ENCODE assay signal across 18 cellular contexts in genomic region chr22:50694099-50694498, GRCh38. TPM values are rescaled to one million over a fixed set of nuclear protein-coding genes. Genes with fewer than 3 reads are reported as not detected.
DNase-seq lines count a peak whose midpoint lies in the region; ATAC-seq, FAIRE-seq and TF ChIP-seq lines count a peak whose summit lies in the region.
"Had no signal": no experiment of that assay in that cellular context is flagged by ENCODE, and none has a peak within 500 bp of the region (broad histone marks: within the 10 kb centered on the region; RNA-seq: fewer than 3 reads in every experiment).

No MANE protein-coding gene starts in this region.

- SMC1A ChIA-PET in GM12878 (lab: Charles Lee; ENCODE audit: uncharacterized antibody, unreplicated experiment) = interaction anchor here (1.3 to 1.4 kb wide), 3 partner anchors 8 to 225 kb away, joined by 3 to 4 read pairs (median 3); no protein-coding TSS in a partner anchor

- no peak for TF ChIP-seq CTCF in GM12878 (IDR thresholded peaks at IDR 0.05 in 2 of 3, conservative IDR thresholded peaks at IDR 0.05 in 1 of 3; ENCODE audit: control insufficient read depth in 2 of 3, extremely low read depth in 1 of 3, insufficient read depth in 1 of 3, low read depth in 3 of 3, low read length in 3 of 3)
- no peak for TF ChIP-seq CTCF in osteoblast (IDR thresholded peaks at IDR 0.05; ENCODE audit: extremely low read depth, low read depth, low read length)
- TF ChIP-seq CTCF in Calu3 (IDR thresholded peaks at IDR 0.05; ENCODE audit: unreplicated experiment) = no peak

- peaks cover 16% of the 10 kb centered on the region for H3K4me1 Mint-ChIP-seq in activated CD4-positive, alpha-beta memory T cell treated with anti-CD3 and anti-CD28 coated beads, Interleukin-2, amount 10 ng/mL, durations not matched to agents 7 days and 5 days
- peaks cover 7% of the 10 kb centered on the region for H3K4me1 Mint-ChIP-seq in activated CD4-positive, alpha-beta memory T cell treated with anti-CD3 and anti-CD28 coated beads for 36 hours (ENCODE audit: low read depth)
- H3K4me1 Mint-ChIP-seq in activated T-helper 2 cell treated with anti-CD3 and anti-CD28 coated beads, Interferon-gamma antibody, Interleukin-2, Interleukin-4, amounts not matched to agents 10 μg/mL and 5 μg/mL and 100 μg/mL, durations not matched to agents 14 hours and 24 hours and 36 hours (ENCODE audit: low read depth) = peaks cover 9% of the 10 kb centered on the region
- no peaks in the 10 kb centered on the region for H3K4me1 Mint-ChIP-seq in Calu3 (ENCODE audit: low read depth, unreplicated experiment)

- TF ChIP-seq EP300 in GM12878 (IDR thresholded peaks at IDR 0.05; ENCODE audit: borderline replicate concordance in 1 of 2, control insufficient read depth in 1 of 2, low read depth in 2 of 2, low read length in 2 of 2) = no peak

- no peak overlapping the region for H3K4me3 Mint-ChIP-seq in activated CD4-positive, alpha-beta memory T cell treated with anti-CD3 and anti-CD28 coated beads, Interleukin-2, amount 10 ng/mL, durations not matched to agents 7 days and 5 days
- H3K4me3 Mint-ChIP-seq in activated CD4-positive, alpha-beta memory T cell treated with anti-CD3 and anti-CD28 coated beads for 36 hours = no peak overlapping the region
- no peak overlapping the region for H3K4me3 Mint-ChIP-seq in activated T-helper 2 cell treated with anti-CD3 and anti-CD28 coated beads, Interferon-gamma antibody, Interleukin-2, Interleukin-4, amounts not matched to agents 10 μg/mL and 5 μg/mL and 100 μg/mL, durations not matched to agents 14 hours and 24 hours and 36 hours (ENCODE audit: low read depth)
- no peak overlapping the region for H3K4me3 Mint-ChIP-seq in Calu3 (ENCODE audit: low read depth, unreplicated experiment)
- H3K4me3 Mint-ChIP-seq: activated naive CD8-positive, alpha-beta T cell; activated T-cell treated with anti-CD3 and anti-CD28 coated beads, Interleukin-2, amount 50 U/mL, for 72 hours; nephron progenitor cell had no signal

- CTCF ChIA-PET in activated CD4-positive, alpha-beta memory T cell treated with anti-CD3 and anti-CD28 coated beads, Interleukin-2, amount 10 ng/mL, durations not matched to agents 7 days and 5 days (lab: Charles Lee) = interaction anchor here (1.4 kb wide), 1 partner anchor 73 kb away, joined by 3 read pairs; no protein-coding TSS in a partner anchor
- CTCF ChIA-PET in activated CD4-positive, alpha-beta memory T cell treated with anti-CD3 and anti-CD28 coated beads for 36 hours (lab: Charles Lee) = no interaction called here
- CTCF ChIA-PET in GM12878 (lab: Yijun Ruan, JAX) (interaction anchor here (0.6 to 1.0 kb wide), 2 partner anchors 74 to 131 kb away, joined by 4 read pairs; no protein-coding TSS in a partner anchor), Calu3 (lab: Charles Lee) (no interaction called here)

- H3K27ac Mint-ChIP-seq in activated CD4-positive, alpha-beta memory T cell treated with anti-CD3 and anti-CD28 coated beads, Interleukin-2, amount 10 ng/mL, durations not matched to agents 7 days and 5 days = no peak overlapping the region
- H3K27ac Mint-ChIP-seq in activated CD4-positive, alpha-beta memory T cell treated with anti-CD3 and anti-CD28 coated beads for 36 hours = no peak overlapping the region
- H3K27ac Mint-ChIP-seq in activated T-helper 2 cell treated with anti-CD3 and anti-CD28 coated beads, Interferon-gamma antibody, Interleukin-2, Interleukin-4, amounts not matched to agents 10 μg/mL and 5 μg/mL and 100 μg/mL, durations not matched to agents 14 hours and 24 hours and 36 hours = no peak overlapping the region
- no peak overlapping the region for H3K27ac Mint-ChIP-seq in Calu3 (ENCODE audit: unreplicated experiment)
- H3K27ac Mint-ChIP-seq: activated naive CD8-positive, alpha-beta T cell; activated T-cell treated with anti-CD3 and anti-CD28 coated beads, Interleukin-2, amount 50 U/mL, for 72 hours; brain; nephron progenitor cell had no signal

- BruUV-seq in GM12878 (replicated peaks; lab: Mats Ljungman, UMichigan) (no TSS peak), Calu3 (replicated peaks; lab: Mats Ljungman, UMichigan) (no TSS peak)

- no peak overlapping the region for H3K4me2 ChIP-seq in GM12878 (ENCODE audit: control insufficient read depth, insufficient read depth)
- H3K4me2 ChIP-seq in osteoblast (ENCODE audit: insufficient read depth, low read length) = no peak overlapping the region

- no peaks in the 10 kb centered on the region for H4K20me1 ChIP-seq in GM12878 (ENCODE audit: control insufficient read depth, insufficient read depth)
- no peaks in the 10 kb centered on the region for H4K20me1 ChIP-seq in osteoblast (ENCODE audit: insufficient read depth, low read length)

- no peaks in the 10 kb centered on the region for H3K36me3 ChIP-seq in GM12878 (ENCODE audit: control insufficient read depth in 2 of 2, insufficient read depth in 2 of 2, low read length in 1 of 2)
- H3K36me3 ChIP-seq in osteoblast (ENCODE audit: insufficient read depth, low read length) = no peaks in the 10 kb centered on the region
- H3K36me3 ChIP-seq: prostate gland had no signal

- in situ Hi-C loops in GM12878 (cut with MboI) = no loop called here

- 3% methylated on average over 2 of the region's 2 CpGs for WGBS in GM12878 (ENCODE audit: insufficient coverage, insufficient replicate concordance, low lambda C conversion rate, missing lambda C conversion rate)

- H3K9me3 ChIP-seq in GM12878 (replicated peaks; ENCODE audit: control insufficient read depth, insufficient read depth, low read length) (no peaks in the 10 kb centered on the region), osteoblast (ENCODE audit: low read depth, low read length) (no peaks in the 10 kb centered on the region)
- H3K9me3 ChIP-seq: prostate gland had no signal

- TF ChIP-seq POLR2A in GM12878 (IDR thresholded peaks at IDR 0.05; ENCODE audit: low read depth, low read length) = no peak

- no peak for FAIRE-seq in GM12878 (lab: Jason Lieb, UNC)
- FAIRE-seq: A204.1, D721Med had no signal

- peaks cover 14% of the 10 kb centered on the region for H3K27me3 Mint-ChIP-seq in activated CD4-positive, alpha-beta memory T cell treated with anti-CD3 and anti-CD28 coated beads, Interleukin-2, amount 10 ng/mL, durations not matched to agents 7 days and 5 days
- H3K27me3 Mint-ChIP-seq in activated CD4-positive, alpha-beta memory T cell treated with anti-CD3 and anti-CD28 coated beads for 36 hours = peaks cover 1% of the 10 kb centered on the region
- peaks cover 11% of the 10 kb centered on the region for H3K27me3 Mint-ChIP-seq in activated T-helper 2 cell treated with anti-CD3 and anti-CD28 coated beads, Interferon-gamma antibody, Interleukin-2, Interleukin-4, amounts not matched to agents 10 μg/mL and 5 μg/mL and 100 μg/mL, durations not matched to agents 14 hours and 24 hours and 36 hours (ENCODE audit: low read depth)
- peaks cover 68% of the 10 kb centered on the region for H3K27me3 Mint-ChIP-seq in Calu3 (ENCODE audit: unreplicated experiment)

- no peak overlapping the region for H3K4me3 ChIP-seq in GM12878
- H3K4me3 ChIP-seq in osteoblast (ENCODE audit: insufficient read depth, low read length) = no peak overlapping the region
- H3K4me3 ChIP-seq: prostate gland had no signal

- H3K9ac ChIP-seq in GM12878 (ENCODE audit: control insufficient read depth, insufficient read depth, low read length) = no peak overlapping the region

- RAD21 ChIA-PET in GM12878 (lab: Charles Lee; ENCODE audit: unreplicated experiment) = no interaction called here

- H3K79me2 ChIP-seq in GM12878 (ENCODE audit: control insufficient read depth, insufficient read depth, low read length) (no peaks in the 10 kb centered on the region), osteoblast (ENCODE audit: insufficient read depth, low read length) (no peaks in the 10 kb centered on the region)

- H3K36me3 Mint-ChIP-seq in activated CD4-positive, alpha-beta memory T cell treated with anti-CD3 and anti-CD28 coated beads, Interleukin-2, amount 10 ng/mL, durations not matched to agents 7 days and 5 days (ENCODE audit: low read depth) = no peaks in the 10 kb centered on the region
- no peaks in the 10 kb centered on the region for H3K36me3 Mint-ChIP-seq in activated CD4-positive, alpha-beta memory T cell treated with anti-CD3 and anti-CD28 coated beads for 36 hours
- H3K36me3 Mint-ChIP-seq in activated T-helper 2 cell treated with anti-CD3 and anti-CD28 coated beads, Interferon-gamma antibody, Interleukin-2, Interleukin-4, amounts not matched to agents 10 μg/mL and 5 μg/mL and 100 μg/mL, durations not matched to agents 14 hours and 24 hours and 36 hours (ENCODE audit: low read depth) = no peaks in the 10 kb centered on the region
- H3K36me3 Mint-ChIP-seq in Calu3 (ENCODE audit: insufficient read depth, unreplicated experiment) = no peaks in the 10 kb centered on the region
- H3K36me3 Mint-ChIP-seq: activated naive CD8-positive, alpha-beta T cell had no signal

- no peak for TF ChIP-seq RAD21 in GM12878 (IDR thresholded peaks at IDR 0.05; ENCODE audit: insufficient read depth, low read depth, low read length)

- H3K4me1 ChIP-seq in GM12878 (ENCODE audit: control insufficient read depth, insufficient read depth, low read length) = no peaks in the 10 kb centered on the region
- H3K4me1 ChIP-seq in osteoblast (ENCODE audit: insufficient read depth, low read length) = no peaks in the 10 kb centered on the region
- H3K4me1 ChIP-seq: prostate gland had no signal

- peak; percentile 30 for DNase-seq in activated CD4-positive, alpha-beta memory T cell treated with anti-CD3 and anti-CD28 coated beads, Interleukin-2, amount 10 ng/mL, durations not matched to agents 7 days and 5 days
- DNase-seq in activated CD4-positive, alpha-beta memory T cell treated with anti-CD3 and anti-CD28 coated beads for 36 hours = no peak
- DNase-seq in MV-4-11 (lab: John Stamatoyannopoulos, UW) (peak; percentile 58), GM12878 (ENCODE audit: low read depth, low spot score) (no peak), osteoblast (ENCODE audit: insufficient read length, low spot score, missing footprints) (peak; percentile 78), NCI-H2107 treated with DMSO at 0.1 percent for 48 hours (lab: John Stamatoyannopoulos, UW; ENCODE audit: unreplicated experiment) (no peak), Calu3 (no peak)
- no peak for DNase-seq in activated T-helper 2 cell treated with anti-CD3 and anti-CD28 coated beads, Interferon-gamma antibody, Interleukin-2, Interleukin-4, amounts not matched to agents 10 μg/mL and 5 μg/mL and 100 μg/mL, durations not matched to agents 14 hours and 24 hours and 36 hours (ENCODE audit: low spot score)
- DNase-seq: activated T-cell treated with anti-CD3 and anti-CD28 coated beads, Interleukin-2, amount 50 U/mL, for 72 hours; NCI-H524; nephron progenitor cell had no signal

- no peak overlapping the region for H3K27ac ChIP-seq in GM12878 (ENCODE audit: control insufficient read depth, insufficient read depth)
- no peak overlapping the region for H3K27ac ChIP-seq in osteoblast (ENCODE audit: low read depth, low read length)
- H3K27ac ChIP-seq: prostate gland had no signal

- peak; percentile 48 for ATAC-seq in GM12878
- ATAC-seq: HCT116 had no signal

- no peak overlapping the region for H2AFZ ChIP-seq in GM12878 (ENCODE audit: control insufficient read depth, low read depth, low read length)
- no peak overlapping the region for H2AFZ ChIP-seq in osteoblast (ENCODE audit: low read length)

- intact Hi-C loops in activated CD4-positive, alpha-beta memory T cell treated with anti-CD3 and anti-CD28 coated beads for 36 hours (cut with micrococcal nuclease) = no loop called here
- intact Hi-C loops in GM12878 (cut with micrococcal nuclease; ENCODE audit: unreplicated experiment) = loop anchor here (5.0 kb wide), 2 partner anchors 72 to 442 kb away; partner anchors contain the start of gene HDAC10
- intact Hi-C loops in activated T-helper 2 cell treated with anti-CD3 and anti-CD28 coated beads, Interferon-gamma antibody, Interleukin-2, Interleukin-4, amounts not matched to agents 10 μg/mL and 5 μg/mL and 100 μg/mL, durations not matched to agents 14 hours and 24 hours and 36 hours (cut with micrococcal nuclease) = loop anchor here (5.0 kb wide), 1 partner anchor 67 kb away; the partner anchor contains the start of gene ARSA
- intact Hi-C loops in Calu3 (cut with micrococcal nuclease; ENCODE audit: unreplicated experiment) = loop anchor here (5.0 kb wide), 1 partner anchor 72 kb away; no protein-coding TSS in a partner anchor

- H3K9me3 Mint-ChIP-seq in activated CD4-positive, alpha-beta memory T cell treated with anti-CD3 and anti-CD28 coated beads, Interleukin-2, amount 10 ng/mL, durations not matched to agents 7 days and 5 days = no peaks in the 10 kb centered on the region
- no peaks in the 10 kb centered on the region for H3K9me3 Mint-ChIP-seq in activated CD4-positive, alpha-beta memory T cell treated with anti-CD3 and anti-CD28 coated beads for 36 hours
- no peaks in the 10 kb centered on the region for H3K9me3 Mint-ChIP-seq in activated T-helper 2 cell treated with anti-CD3 and anti-CD28 coated beads, Interferon-gamma antibody, Interleukin-2, Interleukin-4, amounts not matched to agents 10 μg/mL and 5 μg/mL and 100 μg/mL, durations not matched to agents 14 hours and 24 hours and 36 hours
- no peaks in the 10 kb centered on the region for H3K9me3 Mint-ChIP-seq in Calu3 (ENCODE audit: low read depth, unreplicated experiment)
- H3K9me3 Mint-ChIP-seq: activated T-cell treated with anti-CD3 and anti-CD28 coated beads, Interleukin-2, amount 50 U/mL, for 72 hours; nephron progenitor cell had no signal

- POLR2A ChIA-PET in activated CD4-positive, alpha-beta memory T cell treated with anti-CD3 and anti-CD28 coated beads, Interleukin-2, amount 10 ng/mL, durations not matched to agents 7 days and 5 days (lab: Charles Lee) = no interaction called here
- POLR2A ChIA-PET in activated CD4-positive, alpha-beta memory T cell treated with anti-CD3 and anti-CD28 coated beads for 36 hours (lab: Charles Lee) = interaction anchor here (0.6 kb wide), 1 partner anchor 153 kb away, joined by 4 read pairs; no protein-coding TSS in a partner anchor
- POLR2A ChIA-PET in GM12878 (lab: Charles Lee) = no interaction called here

- H3K27me3 ChIP-seq in GM12878 (replicated peaks in 1 of 2; ENCODE audit: control insufficient read depth in 2 of 2, insufficient read depth in 2 of 2, low read length in 1 of 2) = no peaks in the 10 kb centered on the region
- peaks cover 3% of the 10 kb centered on the region for H3K27me3 ChIP-seq in osteoblast (ENCODE audit: insufficient read depth, low read length)

RNA-seq across cellular contexts. Expression of gene SHANK3, which starts 21.5 kb away (rescaled TPM):
- under 1 TPM in 1 of 2 experiments, not detected in 1; 0.08 TPM for total RNA-seq in activated CD4-positive, alpha-beta memory T cell treated with anti-CD3 and anti-CD28 coated beads, Interleukin-2, amount 10 ng/mL, durations not matched to agents 7 days and 5 days
- under 1 TPM; 0.05 to 0.07 TPM for total RNA-seq in activated CD4-positive, alpha-beta memory T cell treated with anti-CD3 and anti-CD28 coated beads for 36 hours
- 0.12 and 0.19 TPM in 2 replicates for total RNA-seq in GM12878 (2013; cell fraction: nucleolus; rRNA removed)
- total RNA-seq in GM12878 (2014; rRNA removed) = 0.06 TPM in 1 of 2 replicates, not detected in the other
- not detected in 2 replicates for total RNA-seq in GM12878 (2014; rRNA removed; fragmentation: Illumina TruSeq; extraction: Trizol)
- total RNA-seq in GM12878 (2021) = 0.08 and 0.10 TPM in 2 replicates
- not detected for polyA plus RNA-seq in GM12878 (2011; ENCODE audit: low read depth)
- 0.03 and 0.04 TPM in 2 replicates for polyA plus RNA-seq in GM12878 (2011; rRNA removed)
- polyA plus RNA-seq in GM12878 (2011; cell fraction: cytosol; rRNA removed) = 0.03 and 0.04 TPM in 2 replicates
- polyA plus RNA-seq in GM12878 (2011; cell fraction: nucleus; rRNA removed) = 0.38 and 0.45 TPM in 2 replicates
- polyA plus RNA-seq in GM12878 (2012) = 0.09 and 0.10 TPM in 2 replicates
- under 0.01 TPM in 1 of 2 replicates, not detected in the other for polyA plus RNA-seq in GM12878 (2014; fragmentation: Illumina TruSeq; extraction: Trizol)
- not detected for polyA plus RNA-seq in GM12878 (2014; fragmentation: Nextera tagmentation; extraction: Ambion mirVana)
- 0.06 TPM in 1 of 2 replicates, not detected in the other for polyA plus RNA-seq in GM12878 (2014; rRNA removed)
- not detected for polyA plus RNA-seq in GM12878 (2016; fragmentation: Nextera tagmentation; extraction: Ambion mirVana)
- under 0.01 TPM in 1 of 2 replicates, not detected in the other for polyA minus RNA-seq in GM12878 (2011; rRNA and poly(A)+ RNA removed)
- not detected in 2 replicates for polyA minus RNA-seq in GM12878 (2011; cell fraction: cytosol; rRNA and poly(A)+ RNA removed)
- polyA minus RNA-seq in GM12878 (2011; cell fraction: nucleus; rRNA and poly(A)+ RNA removed) = 0.10 and 0.12 TPM in 2 replicates
- 0.36 and 0.59 TPM in 2 replicates for total RNA-seq in osteoblast
- 0.16 and 0.25 TPM in 2 replicates for total RNA-seq in activated T-helper 2 cell treated with anti-CD3 and anti-CD28 coated beads, Interferon-gamma antibody, Interleukin-2, Interleukin-4, amounts not matched to agents 10 μg/mL and 5 μg/mL and 100 μg/mL, durations not matched to agents 14 hours and 24 hours and 36 hours
- 2.1 and 2.5 TPM in 2 replicates for total RNA-seq in Calu3 (2022)

RNA-seq across cellular contexts. Expression of gene ACR, which starts 43.9 kb away (rescaled TPM):
- not detected for total RNA-seq in activated CD4-positive, alpha-beta memory T cell treated with anti-CD3 and anti-CD28 coated beads, Interleukin-2, amount 10 ng/mL, durations not matched to agents 7 days and 5 days
- total RNA-seq in activated CD4-positive, alpha-beta memory T cell treated with anti-CD3 and anti-CD28 coated beads for 36 hours = not detected
- total RNA-seq in GM12878 (2013; cell fraction: nucleolus; rRNA removed) = not detected in 2 replicates
- total RNA-seq in GM12878 (2014; rRNA removed) (not detected in 2 replicates), GM12878 (2014; rRNA removed; fragmentation: Illumina TruSeq; extraction: Trizol) (not detected in 2 replicates), GM12878 (2021) (not detected in 2 replicates), osteoblast (1.4 TPM in 1 of 2 replicates, not detected in the other), Calu3 (2022) (not detected in 2 replicates)
- polyA plus RNA-seq in GM12878 (2011; ENCODE audit: low read depth) = not detected
- polyA plus RNA-seq in GM12878 (2011; rRNA removed) (not detected in 2 replicates), GM12878 (2014; fragmentation: Illumina TruSeq; extraction: Trizol) (not detected in 2 replicates), GM12878 (2014; fragmentation: Nextera tagmentation; extraction: Ambion mirVana) (not detected), GM12878 (2014; rRNA removed) (not detected in 2 replicates), GM12878 (2016; fragmentation: Nextera tagmentation; extraction: Ambion mirVana) (not detected)
- polyA plus RNA-seq in GM12878 (2011; cell fraction: cytosol; rRNA removed) = not detected in 2 replicates
- not detected in 2 replicates for polyA plus RNA-seq in GM12878 (2011; cell fraction: nucleus; rRNA removed)
- polyA plus RNA-seq in GM12878 (2012) = not detected in 2 replicates
- not detected in 2 replicates for polyA minus RNA-seq in GM12878 (2011; rRNA and poly(A)+ RNA removed)
- polyA minus RNA-seq in GM12878 (2011; cell fraction: cytosol; rRNA and poly(A)+ RNA removed) = not detected in 2 replicates
- polyA minus RNA-seq in GM12878 (2011; cell fraction: nucleus; rRNA and poly(A)+ RNA removed) = not detected in 2 replicates
- total RNA-seq in activated T-helper 2 cell treated with anti-CD3 and anti-CD28 coated beads, Interferon-gamma antibody, Interleukin-2, Interleukin-4, amounts not matched to agents 10 μg/mL and 5 μg/mL and 100 μg/mL, durations not matched to agents 14 hours and 24 hours and 36 hours = not detected in 2 replicates
- total RNA-seq: activated T-cell treated with anti-CD3 and anti-CD28 coated beads, Interleukin-2, amount 50 U/mL, for 72 hours; T-helper 2 cell treated with Interferon-gamma antibody and Interleukin-4, amounts not matched to agents 100 ng/mL and 5 ng/mL, for 36 hours had no signal

Comparison
In these comparisons a context has a peak if more than half of its experiments do, and no peak if none do; other contexts are left out.
1. DNase-seq: peak in activated CD4-positive, alpha-beta memory T cell treated with anti-CD3 and anti-CD28 coated beads, Interleukin-2, amount 10 ng/mL, durations not matched to agents 7 days and 5 days (single experiment), MV-4-11 (single experiment) and osteoblast (single experiment); none in activated CD4-positive, alpha-beta memory T cell treated with anti-CD3 and anti-CD28 coated beads for 36 hours (single experiment), GM12878 (single experiment), activated T-helper 2 cell treated with anti-CD3 and anti-CD28 coated beads, Interferon-gamma antibody, Interleukin-2, Interleukin-4, amounts not matched to agents 10 μg/mL and 5 μg/mL and 100 μg/mL, durations not matched to agents 14 hours and 24 hours and 36 hours (single experiment), NCI-H2107 treated with DMSO at 0.1 percent for 48 hours (single experiment) and Calu3 (single experiment).
2. CTCF ChIA-PET loops: an anchor here in activated CD4-positive, alpha-beta memory T cell treated with anti-CD3 and anti-CD28 coated beads, Interleukin-2, amount 10 ng/mL, durations not matched to agents 7 days and 5 days (1.4 kb wide) and GM12878 (0.6 to 1.0 kb wide); none called in activated CD4-positive, alpha-beta memory T cell treated with anti-CD3 and anti-CD28 coated beads for 36 hours and Calu3.